ENCODE assay signal across 8 cellular contexts in the genomic region with DNA sequence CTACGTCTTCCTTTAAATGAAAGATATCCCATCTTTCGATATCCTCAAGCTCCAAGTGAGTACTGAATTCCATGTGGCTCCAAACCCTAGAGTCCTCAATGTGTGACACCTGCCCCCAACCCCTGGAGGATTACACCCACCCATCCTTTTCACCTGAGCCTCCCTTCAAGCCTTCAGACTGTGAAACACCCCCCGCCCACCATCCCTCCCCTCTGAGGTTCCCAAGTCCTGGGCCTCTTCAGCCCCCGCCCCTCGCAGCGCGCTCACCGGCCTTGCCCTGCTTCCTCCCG. TPM values are rescaled to one million over a fixed set of nuclear protein-coding genes. Genes with fewer than 3 reads are reported as not detected.
A peak's percentile ranks its signal among the peaks of the same experiment; 100 is the strongest.
DNase-seq lines count a peak whose midpoint lies in the region; ATAC-seq, FAIRE-seq and TF ChIP-seq lines count a peak whose summit lies in the region.

No MANE protein-coding gene starts in this region.

- peak overlapping the region; percentile 98; the same call in 1 of the 2 replicates for H2BK5ac ChIP-seq in H1 (ENCODE audit: low read depth, low read length)

- peaks cover 0 to 13% of the 10 kb centered on the region in 2 experiments; a peak in 3 of 4 replicates for H3K79me2 ChIP-seq in H1 (ENCODE audit: control insufficient read depth in 1 of 2, insufficient read depth in 2 of 2, low read length in 2 of 2)

- H3K18ac ChIP-seq in H1 (ENCODE audit: extremely low read depth, low read length) = no peak overlapping the region

- H4K8ac ChIP-seq in H1 (ENCODE audit: extremely low read depth, insufficient read depth, low read length) = no peak overlapping the region; the same call in 1 of the 2 replicates

- H3K4me3 ChIP-seq in GM06990 (replicated peaks; ENCODE audit: low read depth, low read length) (peak overlapping the region; percentile 62), Peyer's patch (peak overlapping the region; percentile 75 to 90 (median 88)), H1 (ENCODE audit: extremely low read depth in 1 of 4, insufficient read depth in 2 of 4, low read depth in 3 of 4, low read length in 4 of 4) (peak overlapping the region; percentile 50 to 84 (median 54))

- no peak for TF ChIP-seq EP300 in H1 (IDR thresholded peaks at IDR 0.05; ENCODE audit: borderline replicate concordance in 1 of 2, low read depth in 2 of 2, low read length in 2 of 2)

- H3K36me3 ChIP-seq in GM06990 (ENCODE audit: control insufficient read depth, insufficient read depth, low read length) (peaks cover 35% of the 10 kb centered on the region), Peyer's patch (peaks cover 0 to 47% (median 0%) of the 10 kb centered on the region in 3 donors), H1 (ENCODE audit: control insufficient read depth in 2 of 4, insufficient read depth in 4 of 4, low read length in 3 of 4) (peaks cover 14 to 33% (median 29%) of the 10 kb centered on the region in 4 experiments; a peak in 7 of 8 replicates)

- H3K4me2 ChIP-seq in H1 (ENCODE audit: insufficient read depth in 1 of 2, low read depth in 2 of 2, low read length in 2 of 2) = peak overlapping the region; percentile 67 to 81

- H3K9ac ChIP-seq in H1 (replicated peaks in 1 of 4; ENCODE audit: extremely low read depth in 1 of 4, low read depth in 3 of 4, low read length in 3 of 4) = peak overlapping the region; percentile 52 to 96 (median 94)

- no peaks in the 10 kb centered on the region for H3K9me3 Mint-ChIP-seq in osteocyte (ENCODE audit: unreplicated experiment)

- peaks cover 1 to 8% of the 10 kb centered on the region in 2 experiments for H4K20me1 ChIP-seq in H1 (replicated peaks in 1 of 2; ENCODE audit: control insufficient read depth in 1 of 2, insufficient read depth in 2 of 2, low read length in 2 of 2)

- H3K27ac Mint-ChIP-seq in osteocyte (ENCODE audit: unreplicated experiment) = peak overlapping the region; percentile 46

- H3K9me3 ChIP-seq in Peyer's patch (no peaks in the 10 kb centered on the region), H1 (ENCODE audit: insufficient read depth in 2 of 2, low read depth in 1 of 2, low read length in 1 of 2) (no peaks in the 10 kb centered on the region)

- no peak overlapping the region for H2BK15ac ChIP-seq in H1 (ENCODE audit: low read length)

- H3K14ac ChIP-seq in H1 (ENCODE audit: insufficient read length) = no peak overlapping the region

- no peaks in the 10 kb centered on the region for H3K27me3 Mint-ChIP-seq in osteocyte (ENCODE audit: unreplicated experiment)

- no peak for FAIRE-seq in H1 (lab: Jason Lieb, UNC)

- H3K27me3 ChIP-seq in GM06990 (replicated peaks; ENCODE audit: control insufficient read depth, insufficient read depth, low read length) (no peaks in the 10 kb centered on the region), Peyer's patch (no peaks in the 10 kb centered on the region), H1 (replicated peaks in 1 of 4; ENCODE audit: control insufficient read depth in 3 of 4, extremely low read depth in 1 of 4, insufficient read depth in 3 of 4, low read length in 3 of 4) (no peaks in the 10 kb centered on the region; a peak in 1 of 7 replicates)

- peaks cover 0 to 33% (median 12%) of the 10 kb centered on the region in 4 donors for H3K4me1 ChIP-seq in Peyer's patch
- H3K4me1 ChIP-seq in H1 (replicated peaks in 1 of 4; ENCODE audit: control insufficient read depth in 3 of 4, insufficient read depth in 4 of 4, low read length in 3 of 4) = peaks cover 4 to 13% (median 6%) of the 10 kb centered on the region in 4 experiments

- no peak overlapping the region for H4K91ac ChIP-seq in H1 (replicated peaks; ENCODE audit: insufficient read length, low read length)

- 18% methylated on average over 4 of the region's 9 CpGs; no CpG with 5 or more reads in 1 of the 2 experiments for WGBS in H1 (ENCODE audit: extremely low coverage in 1 of 2, insufficient coverage in 1 of 2, insufficient read length in 1 of 2, insufficient replicate concordance in 2 of 2, low coverage in 1 of 2, low lambda C conversion rate in 2 of 2, missing lambda C conversion rate in 1 of 2), 2 experiments

- peaks cover 4% of the 10 kb centered on the region for H3K79me1 ChIP-seq in H1 (ENCODE audit: low read depth, low read length)

- POLR2A ChIA-PET in H1 (lab: Charles Lee; ENCODE audit: partially characterized antibody) = interaction anchor here (0.9 to 18.6 kb wide), 11 partner anchors 9 to 393 kb away, joined by 3 to 662 read pairs (median 4); partner anchors contain the start of genes CHRNB2, CKS1B, FLAD1 and LENEP

- DNase-seq in GM06990 (ENCODE audit: extremely low read depth, insufficient read length) (no peak), Peyer's patch (no peak), H1 (ENCODE audit: low read depth in 1 of 2, low spot score in 2 of 2) (no peak), osteocyte (ENCODE audit: extremely low spot score, unreplicated experiment) (no peak), iPS-NIHi11 (ENCODE audit: low spot score) (no peak), GM10266 (ENCODE audit: extremely low spot score) (no peak), NCI-H2196 (lab: John Stamatoyannopoulos, UW; ENCODE audit: unreplicated experiment) (no peak)

- no peak overlapping the region for H2BK12ac ChIP-seq in H1 (ENCODE audit: low read depth, low read length)

- ATAC-seq in GM21423 (IDR thresholded peaks at IDR 0.05; ENCODE audit: unreplicated experiment) = no peak

- CTCF ChIA-PET in H1 (lab: Charles Lee; ENCODE audit: partially characterized antibody) = interaction anchor here (0.6 to 8.2 kb wide), 11 partner anchors 9 to 774 kb away, joined by 3 to 113 read pairs (median 4); partner anchors contain the start of genes ADAM15, LENEP and SHC1

- H3K23me2 ChIP-seq in H1 (ENCODE audit: low read depth, low read length) = peaks cover 4% of the 10 kb centered on the region

- peak overlapping the region; percentile 84 for H3K4me3 Mint-ChIP-seq in osteocyte (ENCODE audit: unreplicated experiment)

- no peak overlapping the region for H3K23ac ChIP-seq in H1 (ENCODE audit: insufficient read length)

- peaks cover 16% of the 10 kb centered on the region for H3K36me3 Mint-ChIP-seq in osteocyte (ENCODE audit: unreplicated experiment)

- no peak overlapping the region for H2BK120ac ChIP-seq in H1 (replicated peaks; ENCODE audit: low read depth, low read length)

- TF ChIP-seq POLR2A in Peyer's patch (IDR thresholded peaks at IDR 0.05) = no peak
- no peak for TF ChIP-seq POLR2A in H1 (IDR thresholded peaks at IDR 0.05; ENCODE audit: control extremely low read depth in 1 of 2, low read depth in 2 of 2, low read length in 2 of 2)

- no peak overlapping the region for H2BK20ac ChIP-seq in H1 (ENCODE audit: low read length)

- no peak for TF ChIP-seq CTCF in GM06990 (IDR thresholded peaks at IDR 0.05; ENCODE audit: insufficient read depth, low read length, poor library complexity, severe bottlenecking)
- TF ChIP-seq CTCF in Peyer's patch (IDR thresholded peaks at IDR 0.05) = no peak
- TF ChIP-seq CTCF in H1 (IDR thresholded peaks at IDR 0.05; ENCODE audit: control extremely low read depth in 1 of 3, insufficient read depth in 1 of 3, low read depth in 1 of 3, low read length in 3 of 3) = no peak
- no peak for TF ChIP-seq CTCF in osteocyte (IDR thresholded peaks at IDR 0.05)
- TF ChIP-seq CTCF in GM10266 (IDR thresholded peaks at IDR 0.05; ENCODE audit: control insufficient read depth, insufficient read depth, low read depth, missing control alignments) = no peak

- peak overlapping the region; percentile 93 to 98 (median 98) for H3K27ac ChIP-seq in Peyer's patch
- H3K27ac ChIP-seq in H1 (ENCODE audit: low read depth, low read length) = peak overlapping the region; percentile 99; the same call in 1 of the 2 replicates

- H3K4ac ChIP-seq in H1 (replicated peaks; ENCODE audit: insufficient read length, low read depth, low read length) = no peak overlapping the region

- no peak overlapping the region for H2AFZ ChIP-seq in H1 (ENCODE audit: low read length)

- no peak overlapping the region for H4K5ac ChIP-seq in H1 (ENCODE audit: insufficient read length, low read depth, low read length)

- H3K56ac ChIP-seq in H1 (replicated peaks; ENCODE audit: insufficient read length, low read depth, low read length) = no peak overlapping the region

- H2AK5ac ChIP-seq in H1 (ENCODE audit: low read depth, low read length) = no peak overlapping the region

- H3K4me1 Mint-ChIP-seq in osteocyte (ENCODE audit: unreplicated experiment) = peaks cover 43% of the 10 kb centered on the region

- TF ChIP-seq RAD21 in H1 (IDR thresholded peaks at IDR 0.05 in 1 of 2, conservative IDR thresholded peaks at IDR 0.05 in 1 of 2; ENCODE audit: low read depth in 2 of 2, low read length in 2 of 2) = no peak

RNA-seq across cellular contexts. Expression of gene PYGO2, which starts 0.4 kb away (rescaled TPM):
- total RNA-seq in Peyer's patch = 10 to 100 TPM; 32.2 to 48.9 (median 34.2) TPM
- total RNA-seq in H1 (2021; fragmentation: NEBNext Ultra II Directional; extraction: Animal tissue kit (Norgen Biotek cat#: 25700)) = 31.6 and 32.4 TPM in 2 replicates
- polyA plus RNA-seq in H1 (2011; rRNA removed) = 31.0 and 36.3 TPM in 2 replicates
- polyA plus RNA-seq in H1 (2011; cell fraction: cytosol; rRNA removed) = 24.4 TPM
- polyA plus RNA-seq in H1 (2011; cell fraction: nucleus; rRNA removed) = 31.8 TPM
- 26.7 to 28.7 TPM (median 28.3 TPM) in 4 replicates for polyA plus RNA-seq in H1 (2012, experiment 1 of 2)
- 38.2 TPM for polyA plus RNA-seq in H1 (2012, experiment 2 of 2)
- polyA plus RNA-seq in H1 (2013, experiment 1 of 2) = 22.4 TPM
- polyA plus RNA-seq in H1 (2013, experiment 2 of 2) = 21.0 TPM
- polyA minus RNA-seq in H1 (2011; rRNA and poly(A)+ RNA removed) = 17.6 and 24.9 TPM in 2 replicates
- polyA minus RNA-seq in H1 (2011; cell fraction: cytosol; rRNA and poly(A)+ RNA removed) = 18.0 TPM
- 14.7 TPM for polyA minus RNA-seq in H1 (2011; cell fraction: nucleus; rRNA and poly(A)+ RNA removed)
- 29.2 and 30.4 TPM in 2 replicates for total RNA-seq in osteocyte

RNA-seq across cellular contexts. Expression of gene PBXIP1, which starts 5.3 kb away (rescaled TPM):
- 100 to 1,000 TPM in 3 of 4 donors, 10 to 100 TPM in 1; 66.6 to 117 (median 109) TPM for total RNA-seq in Peyer's patch
- total RNA-seq in H1 (2021; fragmentation: NEBNext Ultra II Directional; extraction: Animal tissue kit (Norgen Biotek cat#: 25700)) = 17.9 and 19.8 TPM in 2 replicates
- 12.0 and 14.3 TPM in 2 replicates for polyA plus RNA-seq in H1 (2011; rRNA removed)
- polyA plus RNA-seq in H1 (2011; cell fraction: cytosol; rRNA removed) = 22.3 TPM
- 31.4 TPM for polyA plus RNA-seq in H1 (2011; cell fraction: nucleus; rRNA removed)
- 23.2 to 27.8 TPM (median 26.0 TPM) in 4 replicates for polyA plus RNA-seq in H1 (2012, experiment 1 of 2)
- 15.7 TPM for polyA plus RNA-seq in H1 (2012, experiment 2 of 2)
- polyA plus RNA-seq in H1 (2013, experiment 1 of 2) = 23.5 TPM
- polyA plus RNA-seq in H1 (2013, experiment 2 of 2) = 23.6 TPM
- polyA minus RNA-seq in H1 (2011; rRNA and poly(A)+ RNA removed) = 13.3 and 14.2 TPM in 2 replicates
- 12.4 TPM for polyA minus RNA-seq in H1 (2011; cell fraction: cytosol; rRNA and poly(A)+ RNA removed)
- 13.7 TPM for polyA minus RNA-seq in H1 (2011; cell fraction: nucleus; rRNA and poly(A)+ RNA removed)
- 90.1 and 92.6 TPM in 2 replicates for total RNA-seq in osteocyte

RNA-seq across cellular contexts. Expression of gene SHC1, which starts 9.4 kb away (rescaled TPM):
- 100 to 1,000 TPM in 2 of 4 donors, 10 to 100 TPM in 2; 56.9 to 150 (median 104) TPM for total RNA-seq in Peyer's patch
- total RNA-seq in H1 (2021; fragmentation: NEBNext Ultra II Directional; extraction: Animal tissue kit (Norgen Biotek cat#: 25700)) = 204 and 212 TPM in 2 replicates
- polyA plus RNA-seq in H1 (2011; rRNA removed) = 177 and 197 TPM in 2 replicates
- 199 TPM for polyA plus RNA-seq in H1 (2011; cell fraction: cytosol; rRNA removed)
- 757 TPM for polyA plus RNA-seq in H1 (2011; cell fraction: nucleus; rRNA removed)
- 146 to 233 TPM (median 185 TPM) in 4 replicates for polyA plus RNA-seq in H1 (2012, experiment 1 of 2)
- 206 TPM for polyA plus RNA-seq in H1 (2012, experiment 2 of 2)
- polyA plus RNA-seq in H1 (2013, experiment 1 of 2) = 197 TPM
- polyA plus RNA-seq in H1 (2013, experiment 2 of 2) = 196 TPM
- polyA minus RNA-seq in H1 (2011; rRNA and poly(A)+ RNA removed) = 204 and 224 TPM in 2 replicates
- polyA minus RNA-seq in H1 (2011; cell fraction: cytosol; rRNA and poly(A)+ RNA removed) = 101 TPM
- 123 TPM for polyA minus RNA-seq in H1 (2011; cell fraction: nucleus; rRNA and poly(A)+ RNA removed)
- total RNA-seq in osteocyte = 219 and 239 TPM in 2 replicates

RNA-seq across cellular contexts. Expression of gene CKS1B, which starts 13.3 kb away (rescaled TPM):
- total RNA-seq in Peyer's patch (10 to 100 TPM; 20.3 to 39.1 (median 26.5) TPM), osteocyte (38.5 and 39.6 TPM in 2 replicates)
- 284 and 294 TPM in 2 replicates for total RNA-seq in H1 (2021; fragmentation: NEBNext Ultra II Directional; extraction: Animal tissue kit (Norgen Biotek cat#: 25700))
- 801 and 1,025 TPM in 2 replicates for polyA plus RNA-seq in H1 (2011; rRNA removed)
- 668 TPM for polyA plus RNA-seq in H1 (2011; cell fraction: cytosol; rRNA removed)
- 301 TPM for polyA plus RNA-seq in H1 (2011; cell fraction: nucleus; rRNA removed)
- 458 to 597 TPM (median 493 TPM) in 4 replicates for polyA plus RNA-seq in H1 (2012, experiment 1 of 2)
- 299 TPM for polyA plus RNA-seq in H1 (2012, experiment 2 of 2)
- 459 TPM for polyA plus RNA-seq in H1 (2013, experiment 1 of 2)
- 480 TPM for polyA plus RNA-seq in H1 (2013, experiment 2 of 2)
- 354 and 434 TPM in 2 replicates for polyA minus RNA-seq in H1 (2011; rRNA and poly(A)+ RNA removed)
- 129 TPM for polyA minus RNA-seq in H1 (2011; cell fraction: cytosol; rRNA and poly(A)+ RNA removed)
- 123 TPM for polyA minus RNA-seq in H1 (2011; cell fraction: nucleus; rRNA and poly(A)+ RNA removed)

RNA-seq across cellular contexts. Expression of gene FLAD1, which starts 22.0 kb away (rescaled TPM):
- 10 to 100 TPM; 29.7 to 50.3 (median 46.3) TPM for total RNA-seq in Peyer's patch
- 97.4 and 104 TPM in 2 replicates for total RNA-seq in H1 (2021; fragmentation: NEBNext Ultra II Directional; extraction: Animal tissue kit (Norgen Biotek cat#: 25700))
- 143 and 189 TPM in 2 replicates for polyA plus RNA-seq in H1 (2011; rRNA removed)
- 152 TPM for polyA plus RNA-seq in H1 (2011; cell fraction: cytosol; rRNA removed)
- polyA plus RNA-seq in H1 (2011; cell fraction: nucleus; rRNA removed) = 250 TPM
- polyA plus RNA-seq in H1 (2012, experiment 1 of 2) = 116 to 134 TPM (median 122 TPM) in 4 replicates
- 127 TPM for polyA plus RNA-seq in H1 (2012, experiment 2 of 2)
- polyA plus RNA-seq in H1 (2013, experiment 1 of 2) = 95.1 TPM
- polyA plus RNA-seq in H1 (2013, experiment 2 of 2) = 95.5 TPM
- polyA minus RNA-seq in H1 (2011; rRNA and poly(A)+ RNA removed) = 149 and 177 TPM in 2 replicates
- polyA minus RNA-seq in H1 (2011; cell fraction: cytosol; rRNA and poly(A)+ RNA removed) = 69.5 TPM
- 81.1 TPM for polyA minus RNA-seq in H1 (2011; cell fraction: nucleus; rRNA and poly(A)+ RNA removed)
- 30.2 and 31.2 TPM in 2 replicates for total RNA-seq in osteocyte
